20 cellular contexts compared by ENCODE assay signal in the genomic region with DNA sequence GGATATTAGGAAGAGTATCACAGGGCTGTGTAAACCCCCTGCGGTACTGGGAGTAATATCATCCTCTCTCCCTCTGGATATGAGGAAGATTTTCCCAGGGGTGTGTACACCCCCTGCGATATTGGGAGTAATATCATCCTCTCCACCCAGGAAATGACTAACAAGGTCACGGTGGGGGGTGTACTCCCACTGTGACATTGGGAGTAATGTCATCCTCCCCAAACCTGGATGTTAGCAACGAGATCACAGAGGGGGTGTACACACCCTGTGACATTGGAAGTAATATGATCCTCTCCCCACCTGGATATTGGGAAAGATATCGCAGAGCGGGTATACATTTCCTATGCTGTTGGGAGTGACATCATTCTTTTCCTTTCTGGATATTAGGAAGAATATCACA. TPM values are rescaled to one million over a fixed set of nuclear protein-coding genes. Genes with fewer than 3 reads are reported as not detected.
"Had no signal": no experiment of that assay in that cellular context is flagged by ENCODE, and none has a peak within 500 bp of the region (broad histone marks: within the 10 kb centered on the region; RNA-seq: fewer than 3 reads in every experiment).

No MANE protein-coding gene starts in this region.

RNA-seq across cellular contexts. Expression of gene SSUH2, which starts 40.4 kb away (rescaled TPM):
- total RNA-seq: activated B cell treated with CpG ODN at 0.5 μM for 24 hours; activated CD4-positive, alpha-beta memory T cell treated with anti-CD3 and anti-CD28 coated beads for 36 hours; activated CD4-positive, alpha-beta T cell treated with anti-CD3 and anti-CD28 coated beads, Interleukin-2, amount 10 ng/mL, durations not matched to agents 24 days and 14 days; activated CD8-positive, alpha-beta memory T cell treated with anti-CD3 and anti-CD28 coated beads for 36 hours; activated T-cell treated with anti-CD3 and anti-CD28 coated beads, Interleukin-2, amount 50 U/mL, for 4 hours; activated T-helper 1 cell treated with anti-CD3 and anti-CD28 coated beads, Interleukin-12 subunit alpha, Interleukin-12 subunit beta, Interleukin-2, Interleukin-4 antibody, amounts not matched to agents 30 ng/mL and 10 ng/mL and 1 ng/mL, durations not matched to agents 14 hours and 24 hours and 36 hours; astrocyte; chondrocyte had no signal
- polyA plus RNA-seq: cardiac muscle cell had no signal

RNA-seq across cellular contexts. Expression of gene CAV3, which starts 48.6 kb away (rescaled TPM):
- total RNA-seq: activated B cell treated with CpG ODN at 0.5 μM for 24 hours; activated CD4-positive, alpha-beta memory T cell treated with anti-CD3 and anti-CD28 coated beads for 36 hours; activated CD4-positive, alpha-beta T cell treated with anti-CD3 and anti-CD28 coated beads, Interleukin-2, amount 10 ng/mL, durations not matched to agents 24 days and 14 days; activated CD8-positive, alpha-beta memory T cell treated with anti-CD3 and anti-CD28 coated beads for 36 hours; activated CD8-positive, alpha-beta T cell treated with anti-CD3 and anti-CD28 coated beads for 36 hours; activated naive CD4-positive, alpha-beta T cell treated with anti-CD3 and anti-CD28 coated beads for 36 hours; activated naive CD4-positive, alpha-beta T cell treated with anti-CD3 and anti-CD28 coated beads, Interleukin-2, amount 50 U/mL, for 72 hours; activated naive CD8-positive, alpha-beta T cell treated with anti-CD3 and anti-CD28 coated beads for 36 hours; activated T-cell treated with anti-CD3 and anti-CD28 coated beads, Interleukin-2, amount 50 U/mL, for 4 hours; activated T-cell treated with anti-CD3 and anti-CD28 coated beads, Interleukin-2, amount 50 U/mL, for 72 hours; activated T-helper 1 cell treated with anti-CD3 and anti-CD28 coated beads, Interleukin-12 subunit alpha, Interleukin-12 subunit beta, Interleukin-2, Interleukin-4 antibody, amounts not matched to agents 30 ng/mL and 10 ng/mL and 1 ng/mL, durations not matched to agents 14 hours and 24 hours and 36 hours; activated T-helper 17 cell treated with anti-CD3 and anti-CD28 coated beads, Interleukin-2, amount 50 U/mL, for 72 hours; adrenal gland; aorta; astrocyte; body of pancreas; breast epithelium; chondrocyte; colonic mucosa had no signal
- polyA plus RNA-seq: adrenal gland had no signal
